17 cellular contexts compared by ENCODE assay signal in genomic region chr1:94694234-94694915, GRCh38.
"Had no signal": no experiment of that assay in that cellular context is flagged by ENCODE, and none has a peak within 500 bp of the region (broad histone marks: within the 10 kb centered on the region; RNA-seq: fewer than 3 reads in every experiment).

No MANE protein-coding gene starts in this region.

- FAIRE-seq: keratinocyte had no signal

- H3K4me3 ChIP-seq: lung, suprapubic skin had no signal

- H3K27ac ChIP-seq: suprapubic skin had no signal

- H3K27ac Mint-ChIP-seq: activated naive CD8-positive, alpha-beta T cell; dendritic cell treated with granulocyte-macrophage colony-stimulating factor and Interleukin-4, amounts not matched to agents 40 ng/mL and 50 ng/mL, for 4 days; mesothelial cell of epicardium; stimulated activated naive CD8-positive, alpha-beta T cell treated with anti-CD3 and anti-CD28 coated beads, Interleukin-15, Interleukin-2, amounts not matched to agents 100 ng/mL and 50 ng/mL, for 24 hours had no signal

- DNase-seq: activated CD4-positive, alpha-beta T cell treated with anti-CD3 and anti-CD28 coated beads, Interleukin-2, amount 50 U/mL, for 1 hour; activated CD4-positive, CD25-positive, alpha-beta regulatory T cell treated with anti-CD3 and anti-CD28 coated beads, Interleukin-2, amount 50 U/mL, for 72 hours; effector CD8-positive, alpha-beta T cell; foreskin fibroblast; glutamatergic neuron; hippocampal formation; stimulated activated CD4-positive, alpha-beta T cell treated with anti-CD3 and anti-CD28 coated beads, Interleukin-2, amount 100 ng/mL, for 24 hours; trophoblast cell had no signal

- H3K27me3 ChIP-seq: suprapubic skin had no signal

- ATAC-seq: left lobe of liver had no signal

- H3K36me3 ChIP-seq: suprapubic skin had no signal

- H3K36me3 Mint-ChIP-seq: activated naive CD8-positive, alpha-beta T cell had no signal

- H3K9me3 ChIP-seq: suprapubic skin had no signal

- H3K9me3 Mint-ChIP-seq: stimulated activated naive CD8-positive, alpha-beta T cell treated with anti-CD3 and anti-CD28 coated beads, Interleukin-15, Interleukin-2, amounts not matched to agents 100 ng/mL and 50 ng/mL, for 24 hours had no signal

- H3K27me3 Mint-ChIP-seq: dendritic cell treated with granulocyte-macrophage colony-stimulating factor and Interleukin-4, amounts not matched to agents 40 ng/mL and 50 ng/mL, for 4 days had no signal

- H3K4me3 Mint-ChIP-seq: activated naive CD8-positive, alpha-beta T cell; dendritic cell treated with granulocyte-macrophage colony-stimulating factor and Interleukin-4, amounts not matched to agents 40 ng/mL and 50 ng/mL, for 4 days; mesothelial cell of epicardium; nephron; stimulated activated naive CD8-positive, alpha-beta T cell treated with anti-CD3 and anti-CD28 coated beads, Interleukin-15, Interleukin-2, amounts not matched to agents 100 ng/mL and 50 ng/mL, for 24 hours had no signal
